Comparison of ENCODE assay signal across 24 cellular contexts in the genomic region with DNA sequence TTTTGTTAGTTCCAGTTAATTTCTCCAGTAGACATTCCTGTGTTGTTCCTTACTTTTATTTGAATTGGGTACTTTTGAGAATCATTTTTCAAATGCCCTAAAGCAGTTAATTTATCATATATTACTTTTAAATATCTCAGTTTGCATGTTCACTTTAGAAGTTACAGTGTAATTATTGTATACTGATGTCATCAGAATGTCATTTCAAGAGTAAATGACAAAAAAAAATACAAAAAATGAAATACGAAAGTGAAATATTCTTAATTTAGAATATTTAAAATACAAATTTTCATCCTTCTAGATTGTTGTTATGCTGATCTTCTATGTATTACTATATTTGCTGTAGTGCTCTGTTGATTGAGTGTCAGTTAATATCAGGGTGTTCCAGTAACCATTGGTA.
DNase-seq lines count a peak whose midpoint lies in the region; ATAC-seq, FAIRE-seq and TF ChIP-seq lines count a peak whose summit lies in the region.
"Had no signal": no experiment of that assay in that cellular context is flagged by ENCODE, and none has a peak within 500 bp of the region (broad histone marks: within the 10 kb centered on the region; RNA-seq: fewer than 3 reads in every experiment).

No MANE protein-coding gene starts in this region.

- no peak overlapping the region for H2AFZ ChIP-seq in GM12878 (ENCODE audit: control insufficient read depth, low read depth, low read length)
- H2AFZ ChIP-seq: GM23248 had no signal

- 19% methylated on average over 1 of the region's 1 CpG for WGBS in GM12878 (ENCODE audit: insufficient coverage, insufficient replicate concordance, low lambda C conversion rate, missing lambda C conversion rate)
- 92 to 96% (median 94%) methylated on average over 1 of the region's 1 CpG for WGBS in small intestine, 3 donors
- 91 to 100% (median 94%) methylated on average over 1 of the region's 1 CpG for WGBS in stomach, 5 donors

- TF ChIP-seq CTCF in GM12878 (IDR thresholded peaks at IDR 0.05 in 2 of 3, conservative IDR thresholded peaks at IDR 0.05 in 1 of 3; ENCODE audit: control insufficient read depth in 2 of 3, extremely low read depth in 1 of 3, insufficient read depth in 1 of 3, low read depth in 3 of 3, low read length in 3 of 3) (no peak), stomach (IDR thresholded peaks at IDR 0.05) (no peak)

- RAD21 ChIA-PET in GM12878 (lab: Charles Lee; ENCODE audit: unreplicated experiment) = no interaction called here

- ATAC-seq in GM12878 = no peak; the same call in 2 of the 3 replicates
- no peak for ATAC-seq in HG03565 (IDR thresholded peaks at IDR 0.05; ENCODE audit: unreplicated experiment)
- ATAC-seq: A549 had no signal

- no TSS peak for BruUV-seq in GM12878 (replicated peaks; lab: Mats Ljungman, UMichigan)

- in situ Hi-C loops in GM12878 (cut with MboI) = no loop called here

- H3K36me3 ChIP-seq in GM12878 (ENCODE audit: control insufficient read depth in 2 of 2, insufficient read depth in 2 of 2, low read length in 1 of 2) (peaks cover 0 to 10% of the 10 kb centered on the region in 2 experiments; a peak in 2 of 4 replicates), small intestine (ENCODE audit: control insufficient read depth in 2 of 2, insufficient read depth in 2 of 2, low read length in 2 of 2) (peaks cover 0 to 4% of the 10 kb centered on the region in 2 donors), stomach (peaks cover 10 to 28% (median 20%) of the 10 kb centered on the region in 4 donors), SJCRH30 (peaks cover 28% of the 10 kb centered on the region)

- no peak overlapping the region for H3K27ac ChIP-seq in GM12878 (ENCODE audit: control insufficient read depth, insufficient read depth)
- H3K27ac ChIP-seq in small intestine (ENCODE audit: low read depth in 1 of 2, low read length in 1 of 2) = no peak overlapping the region
- no peak overlapping the region for H3K27ac ChIP-seq in stomach
- no peak overlapping the region for H3K27ac ChIP-seq in SJCRH30
- H3K27ac ChIP-seq: 22Rv1, A549, GM23248 had no signal

- H3K9me3 ChIP-seq in GM12878 (replicated peaks; ENCODE audit: control insufficient read depth, insufficient read depth, low read length) (peaks cover 2% of the 10 kb centered on the region), small intestine (ENCODE audit: control insufficient read depth, low read depth) (no peaks in the 10 kb centered on the region), stomach (no peaks in the 10 kb centered on the region), SJCRH30 (replicated peaks) (no peaks in the 10 kb centered on the region)
- H3K9me3 ChIP-seq: A549, BE2C had no signal

- no peaks in the 10 kb centered on the region for H4K20me1 ChIP-seq in GM12878 (ENCODE audit: control insufficient read depth, insufficient read depth)

- H3K27me3 ChIP-seq in GM12878 (replicated peaks in 1 of 2; ENCODE audit: control insufficient read depth in 2 of 2, insufficient read depth in 2 of 2, low read length in 1 of 2) (no peaks in the 10 kb centered on the region), small intestine (ENCODE audit: control insufficient read depth in 2 of 2, insufficient read depth in 2 of 2, low read length in 2 of 2) (no peaks in the 10 kb centered on the region), stomach (no peaks in the 10 kb centered on the region), SJCRH30 (no peaks in the 10 kb centered on the region)
- H3K27me3 ChIP-seq: BE2C; BLaER1 treated with 17β-estradiol and CSF1 and Interleukin-3, amounts not matched to agents 10 nM and 100 nM had no signal

- TF ChIP-seq EP300 in GM12878 (IDR thresholded peaks at IDR 0.05; ENCODE audit: borderline replicate concordance in 1 of 2, control insufficient read depth in 1 of 2, low read depth in 2 of 2, low read length in 2 of 2) = no peak
- no peak for TF ChIP-seq EP300 in stomach (IDR thresholded peaks at IDR 0.05)

- H3K9ac ChIP-seq in GM12878 (ENCODE audit: control insufficient read depth, insufficient read depth, low read length) = no peak overlapping the region
- H3K9ac ChIP-seq: GM23248 had no signal

- CTCF ChIA-PET in GM12878 (lab: Yijun Ruan, JAX) = no interaction called here

- H3K79me2 ChIP-seq in GM12878 (ENCODE audit: control insufficient read depth, insufficient read depth, low read length) = no peaks in the 10 kb centered on the region; the same call in 1 of the 2 replicates

- TF ChIP-seq RAD21 in GM12878 (IDR thresholded peaks at IDR 0.05; ENCODE audit: insufficient read depth, low read depth, low read length) = no peak

- SMC1A ChIA-PET in GM12878 (lab: Charles Lee; ENCODE audit: uncharacterized antibody, unreplicated experiment) = no interaction called here

- FAIRE-seq in A204.1 (lab: Jason Lieb, UNC) (peak; percentile 27), GM12878 (lab: Jason Lieb, UNC) (peak; percentile 7), frontal cortex (lab: Jason Lieb, UNC) (peak; percentile 13), small intestine (lab: Jason Lieb, UNC) (peak; percentile 33)
- FAIRE-seq: A549, H1 had no signal

- H3K4me1 ChIP-seq in GM12878 (ENCODE audit: control insufficient read depth, insufficient read depth, low read length) (peaks cover 20% of the 10 kb centered on the region), small intestine (ENCODE audit: control insufficient read depth in 2 of 2, insufficient read depth in 1 of 2, low read depth in 1 of 2, low read length in 1 of 2) (no peaks in the 10 kb centered on the region), stomach (no peaks in the 10 kb centered on the region), SJCRH30 (no peaks in the 10 kb centered on the region)
- H3K4me1 ChIP-seq: A549, BE2C had no signal

- no peak overlapping the region for H3K4me3 ChIP-seq in GM12878
- H3K4me3 ChIP-seq in small intestine (ENCODE audit: low read depth in 1 of 2, low read length in 2 of 2) = no peak overlapping the region
- H3K4me3 ChIP-seq in stomach = no peak overlapping the region
- H3K4me3 ChIP-seq in SJCRH30 = no peak overlapping the region
- H3K4me3 ChIP-seq: A549; BLaER1 treated with 17β-estradiol and CSF1 and Interleukin-3, amounts not matched to agents 10 nM and 100 nM; GM23248 had no signal

- peak overlapping the region; percentile 17; the same call in 1 of the 2 replicates for H3K4me2 ChIP-seq in GM12878 (ENCODE audit: control insufficient read depth, insufficient read depth)
- H3K4me2 ChIP-seq: A549 had no signal

- TF ChIP-seq POLR2A in GM12878 (IDR thresholded peaks at IDR 0.05; ENCODE audit: low read depth, low read length) (no peak), stomach (IDR thresholded peaks at IDR 0.05) (no peak)

- POLR2A ChIA-PET in GM12878 (lab: Charles Lee) = no interaction called here

- intact Hi-C loops in GM12878 (cut with micrococcal nuclease; ENCODE audit: unreplicated experiment) (no loop called here), stomach (cut with DNase I; ENCODE audit: low total_unique reads) (no loop called here)

- DNase-seq in GM12878 (ENCODE audit: low read depth, low spot score) (no peak), frontal cortex (ENCODE audit: low spot score in 2 of 2) (no peak), small intestine (no peak), stomach (no peak), SJCRH30 (no peak), NCI-H2029 treated with DMSO at 0.1 percent for 48 hours (lab: John Stamatoyannopoulos, UW) (no peak)
- DNase-seq: ACHN; AML-193; BE2C; Calu3; CD4-positive, alpha-beta memory T cell; COR-L47; DMS53; DMS79 treated with DMSO at 0.1 percent for 48 hours; GF-D8; GM23248; H7; HCEC 1CT had no signal

TF ChIP-seq in GM12878, 131 proteins besides CTCF, POLR2A, EP300 and RAD21 (continues in another document):
- TF ChIP-seq BCL11A (IDR thresholded peaks at IDR 0.05; ENCODE audit: low read depth, low read length) (no peak), JUNB (IDR thresholded peaks at IDR 0.05) (peak; percentile 92), NFIC (IDR thresholded peaks at IDR 0.05; ENCODE audit: low read depth, low read length) (peak; percentile 64; the same call in 1 of the 2 replicates), CREM (IDR thresholded peaks at IDR 0.05; ENCODE audit: low read depth) (peak; percentile 22; the same call in 1 of the 2 replicates), GABPA (IDR thresholded peaks at IDR 0.05; ENCODE audit: low read depth) (0 out of 2 replicates have a peak, but pooled peaks have one; percentile 15), MEF2A (IDR thresholded peaks at IDR 0.05; ENCODE audit: insufficient read depth, low read depth, low read length) (0 out of 2 replicates have a peak, but pooled peaks have one; percentile 20), RAD51 (IDR thresholded peaks at IDR 0.05) (no peak), CREB1 (IDR thresholded peaks at IDR 0.05; ENCODE audit: low read depth) (peak; percentile 42; the same call in 1 of the 2 replicates)
- TF ChIP-seq, protein P1, sequence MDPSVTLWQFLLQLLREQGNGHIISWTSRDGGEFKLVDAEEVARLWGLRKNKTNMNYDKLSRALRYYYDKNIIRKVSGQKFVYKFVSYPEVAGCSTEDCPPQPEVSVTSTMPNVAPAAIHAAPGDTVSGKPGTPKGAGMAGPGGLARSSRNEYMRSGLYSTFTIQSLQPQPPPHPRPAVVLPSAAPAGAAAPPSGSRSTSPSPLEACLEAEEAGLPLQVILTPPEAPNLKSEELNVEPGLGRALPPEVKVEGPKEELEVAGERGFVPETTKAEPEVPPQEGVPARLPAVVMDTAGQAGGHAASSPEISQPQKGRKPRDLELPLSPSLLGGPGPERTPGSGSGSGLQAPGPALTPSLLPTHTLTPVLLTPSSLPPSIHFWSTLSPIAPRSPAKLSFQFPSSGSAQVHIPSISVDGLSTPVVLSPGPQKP (IDR thresholded peaks at IDR 0.05; ENCODE audit: low read depth, low read length) = no peak
- TF ChIP-seq, protein P2, sequence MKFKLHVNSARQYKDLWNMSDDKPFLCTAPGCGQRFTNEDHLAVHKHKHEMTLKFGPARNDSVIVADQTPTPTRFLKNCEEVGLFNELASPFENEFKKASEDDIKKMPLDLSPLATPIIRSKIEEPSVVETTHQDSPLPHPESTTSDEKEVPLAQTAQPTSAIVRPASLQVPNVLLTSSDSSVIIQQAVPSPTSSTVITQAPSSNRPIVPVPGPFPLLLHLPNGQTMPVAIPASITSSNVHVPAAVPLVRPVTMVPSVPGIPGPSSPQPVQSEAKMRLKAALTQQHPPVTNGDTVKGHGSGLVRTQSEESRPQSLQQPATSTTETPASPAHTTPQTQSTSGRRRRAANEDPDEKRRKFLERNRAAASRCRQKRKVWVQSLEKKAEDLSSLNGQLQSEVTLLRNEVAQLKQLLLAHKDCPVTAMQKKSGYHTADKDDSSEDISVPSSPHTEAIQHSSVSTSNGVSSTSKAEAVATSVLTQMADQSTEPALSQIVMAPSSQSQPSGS (IDR thresholded peaks at IDR 0.05; ENCODE audit: low read length) = peak; percentile 30; the same call in 1 of the 2 replicates
